ENCODE assay signal across 18 cellular contexts in the genomic region with DNA sequence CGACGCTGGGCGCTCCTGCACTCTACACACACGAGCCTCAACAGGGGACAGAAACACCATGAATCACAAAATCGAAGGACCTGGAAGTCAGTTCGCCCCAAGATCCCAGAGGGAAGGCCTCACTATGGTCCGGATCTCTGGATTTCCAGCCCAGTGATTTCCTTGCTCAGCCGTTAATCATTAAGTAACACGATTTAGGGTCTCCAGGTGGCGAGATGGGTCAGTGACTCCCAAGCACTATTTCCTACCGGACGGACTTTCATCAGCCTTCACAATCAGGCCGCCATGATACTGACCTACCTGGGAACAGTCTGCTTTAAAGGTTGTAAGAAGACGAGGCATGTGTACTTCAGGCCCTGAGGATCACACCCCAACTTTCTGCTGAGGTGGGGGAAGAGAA.
"Had no signal": no experiment of that assay in that cellular context is flagged by ENCODE, and none has a peak within 500 bp of the region (broad histone marks: within the 10 kb centered on the region; RNA-seq: fewer than 3 reads in every experiment).

No MANE protein-coding gene starts in this region.

- H3K4me3 Mint-ChIP-seq: dendritic cell treated with granulocyte-macrophage colony-stimulating factor and Interleukin-4, amounts not matched to agents 40 ng/mL and 50 ng/mL, for 4 days; immature natural killer cell; naive thymus-derived CD4-positive, alpha-beta T cell; neural crest cell had no signal

- H3K4me1 Mint-ChIP-seq: immature natural killer cell had no signal

- H3K27me3 Mint-ChIP-seq: dendritic cell treated with granulocyte-macrophage colony-stimulating factor and Interleukin-4, amounts not matched to agents 40 ng/mL and 50 ng/mL, for 4 days had no signal

- H3K27ac Mint-ChIP-seq: dendritic cell treated with granulocyte-macrophage colony-stimulating factor and Interleukin-4, amounts not matched to agents 40 ng/mL and 50 ng/mL, for 4 days; immature natural killer cell; naive thymus-derived CD4-positive, alpha-beta T cell had no signal

- FAIRE-seq: keratinocyte, small intestine had no signal

- H3K9me3 Mint-ChIP-seq: dendritic cell treated with granulocyte-macrophage colony-stimulating factor and Interleukin-4, amounts not matched to agents 40 ng/mL and 50 ng/mL, for 4 days; neural crest cell had no signal

- H3K27ac ChIP-seq: foreskin keratinocyte, suprapubic skin, thyroid gland, upper lobe of left lung, uterus had no signal

- H3K4me3 ChIP-seq: suprapubic skin, thyroid gland, upper lobe of left lung, uterus had no signal

- H3K36me3 ChIP-seq: thyroid gland, uterus had no signal

- H3K4me1 ChIP-seq: foreskin keratinocyte, suprapubic skin, thyroid gland, upper lobe of left lung, uterus had no signal

- H3K27me3 ChIP-seq: foreskin keratinocyte, suprapubic skin, thyroid gland, upper lobe of left lung, uterus had no signal

- ATAC-seq: foreskin keratinocyte; left cardiac atrium; naive thymus-derived CD4-positive, alpha-beta T cell; right cardiac atrium had no signal

- H3K9me3 ChIP-seq: suprapubic skin, thyroid gland, upper lobe of left lung, uterus had no signal

- DNase-seq: erythroblast; foreskin keratinocyte; immature natural killer cell; left cardiac atrium; mesendoderm; naive thymus-derived CD4-positive, alpha-beta T cell; posterior cingulate gyrus; right cardiac atrium; stimulated activated CD4-positive, alpha-beta T cell treated with anti-CD3 and anti-CD28 coated beads, Interleukin-12 subunit alpha, Interleukin-12 subunit beta, amount 100 ng/mL, for 4 hours; stimulated activated naive CD4-positive, alpha-beta T cell; thyroid gland; uterus had no signal

- H3K36me3 Mint-ChIP-seq: immature natural killer cell; naive thymus-derived CD4-positive, alpha-beta T cell had no signal
